ENCODE assay signal across 12 cellular contexts in genomic region chr3:190117995-190118394, GRCh38. TPM values are rescaled to one million over a fixed set of nuclear protein-coding genes. Genes with fewer than 3 reads are reported as not detected.
DNase-seq lines count a peak whose midpoint lies in the region; ATAC-seq and TF ChIP-seq lines count a peak whose summit lies in the region.
"Had no signal": no experiment of that assay in that cellular context is flagged by ENCODE, and none has a peak within 500 bp of the region (broad histone marks: within the 10 kb centered on the region; RNA-seq: fewer than 3 reads in every experiment).

No MANE protein-coding gene starts in this region.

- H3K27ac ChIP-seq in HUES48 (ENCODE audit: low read depth, low read length) (no peak overlapping the region), uterus (peak overlapping the region; percentile 13 to 35)
- H3K27ac ChIP-seq: gastrocnemius medialis, prostate gland had no signal

- H3K27me3 ChIP-seq in HUES48 (ENCODE audit: control insufficient read depth, insufficient read depth, low read length) (peaks cover 16% of the 10 kb centered on the region), uterus (no peaks in the 10 kb centered on the region)
- H3K27me3 ChIP-seq: gastrocnemius medialis had no signal

- H3K4me3 ChIP-seq in HUES48 (ENCODE audit: low read depth, low read length), result peak overlapping the region; percentile 39
- no peak overlapping the region for H3K4me3 ChIP-seq in astrocyte of the spinal cord (ENCODE audit: low read depth, low read length)
- no peak overlapping the region for H3K4me3 ChIP-seq in uterus
- H3K4me3 ChIP-seq: gastrocnemius medialis had no signal

- no peaks in the 10 kb centered on the region for H3K9me3 ChIP-seq in HUES48 (ENCODE audit: control insufficient read depth, insufficient read depth, low read length)
- H3K9me3 ChIP-seq in uterus, result no peaks in the 10 kb centered on the region
- H3K9me3 ChIP-seq: gastrocnemius medialis, prostate gland had no signal

- no peak overlapping the region for H3K9ac ChIP-seq in HUES48 (ENCODE audit: low read depth, low read length)

- DNase-seq in astrocyte of the spinal cord (ENCODE audit: low read depth, low spot score) (peak; percentile 54), kidney tubule cell (ENCODE audit: low spot score) (peak; percentile 90), uterus (no peak), 8988T (no peak), T1000 (lab: John Stamatoyannopoulos, UW) (no peak)
- DNase-seq: activated CD4-positive, alpha-beta memory T cell treated with anti-CD3 and anti-CD28 coated beads for 36 hours; activated naive CD4-positive, alpha-beta T cell; DMS 273 treated with DMSO at 0.1 percent for 48 hours; gastrocnemius medialis had no signal

- peaks cover 28% of the 10 kb centered on the region for H3K4me1 ChIP-seq in HUES48 (ENCODE audit: control insufficient read depth, insufficient read depth, low read length)
- H3K4me1 ChIP-seq in uterus, result no peaks in the 10 kb centered on the region

- in situ Hi-C loops in astrocyte of the spinal cord (cut with HindIII; ENCODE audit: low sequenced_read_pairs), result no loop called here

- H3K36me3 ChIP-seq in HUES48 (ENCODE audit: control insufficient read depth, insufficient read depth, low read length) (no peaks in the 10 kb centered on the region), uterus (no peaks in the 10 kb centered on the region)
- H3K36me3 ChIP-seq: gastrocnemius medialis, prostate gland had no signal

- no peak for ATAC-seq in HG02763 (IDR thresholded peaks at IDR 0.05; ENCODE audit: unreplicated experiment)
- ATAC-seq: gastrocnemius medialis had no signal

- TF ChIP-seq CTCF in astrocyte of the spinal cord (IDR thresholded peaks at IDR 0.05; ENCODE audit: low read depth, low read length) (no peak), uterus (IDR thresholded peaks at IDR 0.05) (no peak)

- no peak for TF ChIP-seq POLR2A in uterus (IDR thresholded peaks at IDR 0.05)

- intact Hi-C loops in uterus (cut with DNase I; ENCODE audit: low total_unique reads), result no loop called here

RNA-seq across cellular contexts. Expression of gene P3H2, which starts 2.7 kb away (rescaled TPM):
- 100 to 1,000 TPM in 1 of 4 donors, 10 to 100 TPM in 3; 12.6 to 441 (median 30.6) TPM for total RNA-seq in uterus
- total RNA-seq: activated CD4-positive, alpha-beta memory T cell treated with anti-CD3 and anti-CD28 coated beads for 36 hours had no signal

Comparison
In these comparisons a context has a peak if more than half of its experiments do, and no peak if none do; other contexts are left out.
1. DNase-seq: peak in astrocyte of the spinal cord (single experiment) and kidney tubule cell (single experiment); none in uterus (0 of 2), 8988T (single experiment) and T1000 (single experiment).